Comparison of ENCODE assay signal across 8 cellular contexts in the genomic region with DNA sequence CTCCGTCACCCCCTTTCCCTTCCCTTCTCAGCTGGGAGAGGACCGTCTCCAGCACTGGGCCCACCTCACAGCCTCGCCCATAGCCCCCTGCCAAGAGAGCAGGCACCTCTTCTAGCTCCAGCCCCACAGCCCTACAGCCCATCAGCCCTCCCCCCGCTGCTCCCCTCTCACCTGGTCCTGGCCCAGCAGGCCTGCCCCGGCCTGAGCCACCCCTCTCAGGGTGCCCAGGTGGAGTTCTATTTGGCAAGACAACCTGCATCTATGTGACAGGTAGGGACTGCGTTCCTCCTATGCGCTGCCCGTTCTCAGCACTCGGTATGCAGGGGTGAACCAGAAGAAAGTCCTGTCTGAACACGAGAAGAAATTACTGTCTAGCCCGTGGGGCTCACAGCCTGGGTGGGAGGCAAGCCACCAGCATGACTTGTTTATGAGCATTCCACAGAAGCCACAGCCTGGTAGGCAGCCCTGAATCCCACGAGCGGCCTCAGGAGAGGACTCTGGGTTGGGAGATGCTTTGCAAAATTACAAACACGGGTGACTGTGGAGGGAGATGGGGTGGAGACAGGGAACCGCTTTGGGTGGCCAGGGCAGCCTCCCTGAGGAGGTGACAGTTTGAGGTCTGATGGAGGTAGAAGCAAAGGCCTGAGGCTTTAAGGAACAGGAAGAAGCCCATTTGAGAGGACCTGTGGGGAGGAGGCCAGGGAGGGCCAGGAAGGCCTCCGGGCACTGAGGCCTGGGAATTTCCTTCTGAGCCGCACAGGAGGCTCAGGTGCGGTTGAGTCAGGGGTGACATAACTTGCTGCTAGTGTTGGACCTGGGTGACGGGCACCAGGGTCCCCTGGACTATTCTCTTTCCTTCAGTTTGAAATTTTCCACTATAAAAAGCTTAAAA. TPM values are rescaled to one million over a fixed set of nuclear protein-coding genes. Genes with fewer than 3 reads are reported as not detected.
DNase-seq lines count a peak whose midpoint lies in the region; ATAC-seq and TF ChIP-seq lines count a peak whose summit lies in the region.

No MANE protein-coding gene starts in this region.

- no peaks in the 10 kb centered on the region for H3K79me2 ChIP-seq in SU-DHL-6 (ENCODE audit: insufficient read depth, low read length)

- TF ChIP-seq CTCF in SU-DHL-6 (IDR thresholded peaks at IDR 0.05; ENCODE audit: insufficient read depth, low read length, poor library complexity, severe bottlenecking): no peak
- TF ChIP-seq CTCF in fibroblast of villous mesenchyme (IDR thresholded peaks at IDR 0.05; ENCODE audit: insufficient read depth, low read depth, low read length): no peak

- H4K20me1 ChIP-seq in SU-DHL-6 (ENCODE audit: low read depth, low read length): no peaks in the 10 kb centered on the region

- no peaks in the 10 kb centered on the region for H3K9me2 ChIP-seq in SU-DHL-6 (replicated peaks; ENCODE audit: insufficient read depth, low read length)

- no peaks in the 10 kb centered on the region for H3K9me3 ChIP-seq in SU-DHL-6 (ENCODE audit: insufficient read depth, low read length)
- no peaks in the 10 kb centered on the region for H3K9me3 ChIP-seq in skeletal muscle satellite cell (replicated peaks; ENCODE audit: low read length)

- no peaks in the 10 kb centered on the region for H3K27me3 ChIP-seq in SU-DHL-6 (ENCODE audit: low read length)
- H3K27me3 ChIP-seq in skeletal muscle satellite cell (ENCODE audit: control insufficient read depth, insufficient read depth, low read length): no peaks in the 10 kb centered on the region

- no peaks in the 10 kb centered on the region for H3K36me3 ChIP-seq in SU-DHL-6 (ENCODE audit: low read length)
- H3K36me3 ChIP-seq in skeletal muscle satellite cell (ENCODE audit: insufficient read depth, low read length): peaks cover 4% of the 10 kb centered on the region

- peak; percentile 67 for DNase-seq in GM03348 (ENCODE audit: low spot score)
- peak; percentile 57 for DNase-seq in fibroblast of villous mesenchyme (ENCODE audit: low read depth)
- no peak for DNase-seq in CD1c-positive myeloid dendritic cell (ENCODE audit: extremely low spot score)
- DNase-seq in activated gamma-delta T cell (lab: John Stamatoyannopoulos, UW): no peak

- no peak for ATAC-seq in GM18519 (IDR thresholded peaks at IDR 0.05; ENCODE audit: low FRiP score, unreplicated experiment)
- ATAC-seq in HG03045 (IDR thresholded peaks at IDR 0.05; ENCODE audit: unreplicated experiment): no peak

- H3K4me1 ChIP-seq in skeletal muscle satellite cell (ENCODE audit: control insufficient read depth, insufficient read depth, low read length): peaks cover 76% of the 10 kb centered on the region

- H3K27ac ChIP-seq in SU-DHL-6 (ENCODE audit: low read depth, low read length): no peak overlapping the region

- no peaks in the 10 kb centered on the region for H3F3A ChIP-seq in SU-DHL-6 (ENCODE audit: insufficient read depth)

- H2AFZ ChIP-seq in SU-DHL-6 (ENCODE audit: low read depth, low read length, severe bottlenecking): peak overlapping the region; percentile 78

- H3K9ac ChIP-seq in SU-DHL-6 (ENCODE audit: low read length): peak overlapping the region; percentile 67
- H3K9ac ChIP-seq in skeletal muscle satellite cell (ENCODE audit: low read depth, low read length): peak overlapping the region; percentile 14

- no peak overlapping the region for H3K4me3 ChIP-seq in SU-DHL-6 (ENCODE audit: insufficient read depth, low read length, poor library complexity, severe bottlenecking)
- H3K4me3 ChIP-seq in fibroblast of villous mesenchyme (ENCODE audit: low read depth, low read length): no peak overlapping the region
- no peak overlapping the region for H3K4me3 ChIP-seq in skeletal muscle satellite cell (ENCODE audit: low read length)

- peak overlapping the region; percentile 62 for H3K4me2 ChIP-seq in SU-DHL-6 (ENCODE audit: low read depth, low read length, poor library complexity, severe bottlenecking)
- H3K4me2 ChIP-seq in skeletal muscle satellite cell (ENCODE audit: low read length): peak overlapping the region; percentile 94

RNA-seq across cellular contexts. Expression of gene PLEKHF1, which starts 1.2 kb away (rescaled TPM):
- total RNA-seq in fibroblast of villous mesenchyme: 9.9 and 22.5 TPM in 2 replicates
- 17.5 and 23.1 TPM in 2 replicates for total RNA-seq in skeletal muscle satellite cell (2012; rRNA removed)

RNA-seq across cellular contexts. Expression of gene C19orf12, which starts 51.0 kb away (rescaled TPM):
- total RNA-seq in fibroblast of villous mesenchyme: 29.0 and 38.4 TPM in 2 replicates
- 19.9 and 21.8 TPM in 2 replicates for total RNA-seq in skeletal muscle satellite cell (2012; rRNA removed)

RNA-seq across cellular contexts. Expression of gene POP4, which starts 58.0 kb away (rescaled TPM):
- total RNA-seq in fibroblast of villous mesenchyme: 81.6 and 84.4 TPM in 2 replicates
- total RNA-seq in skeletal muscle satellite cell (2012; rRNA removed): 85.9 and 96.5 TPM in 2 replicates

Comparison
In these comparisons a context has a peak if more than half of its experiments do, and no peak if none do; other contexts are left out.
1. DNase-seq: peak in GM03348 (single experiment) and fibroblast of villous mesenchyme (single experiment); none in CD1c-positive myeloid dendritic cell (single experiment) and activated gamma-delta T cell (single experiment).